Comparison of ENCODE assay signal across 28 cellular contexts in the genomic region with DNA sequence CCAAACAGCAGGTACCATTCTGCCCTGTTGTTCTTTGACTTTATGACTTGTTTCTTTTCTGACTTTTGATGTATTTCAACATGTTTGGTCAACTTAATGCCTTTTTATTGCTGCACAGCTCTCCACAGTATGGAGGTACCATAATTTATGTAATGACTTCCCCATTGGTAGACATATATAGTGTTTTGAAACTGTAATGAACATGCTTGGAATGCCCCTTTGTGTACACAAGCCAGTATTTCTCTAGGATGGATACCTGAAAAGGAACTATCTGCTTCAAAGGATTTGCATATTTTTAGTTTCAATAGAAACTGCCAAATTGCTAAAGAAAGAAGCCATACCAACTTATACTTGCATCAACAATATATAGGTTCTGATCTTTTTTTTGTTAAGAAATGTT.
"Had no signal": no experiment of that assay in that cellular context is flagged by ENCODE, and none has a peak within 500 bp of the region (broad histone marks: within the 10 kb centered on the region; RNA-seq: fewer than 3 reads in every experiment).

No MANE protein-coding gene starts in this region.

- H2AFZ ChIP-seq: neural progenitor cell, parathyroid adenoma had no signal

- H3K36me3 ChIP-seq: left lung, lower lobe of right lung, neural progenitor cell, neutrophil, right atrium auricular region, right lobe of liver, tibial nerve, uterus had no signal

- H3K79me2 ChIP-seq: parathyroid adenoma had no signal

- H3K4me2 ChIP-seq: neural progenitor cell, smooth muscle cell had no signal

- H3K27ac ChIP-seq: left lung, lower lobe of right lung, neural progenitor cell, neutrophil, parathyroid adenoma, right atrium auricular region, right lobe of liver, tibial nerve, uterus had no signal

- ATAC-seq: left colon; left lung; lower lobe of right lung; naive thymus-derived CD8-positive, alpha-beta T cell; right lobe of liver; stimulated activated memory B cell treated with anti-CD40 and anti-IgM and Interleukin-4, amounts not matched to agents 10 μg/mL and 1 μg/mL and 100 μg/mL, for 72 hours; stimulated activated naive CD8-positive, alpha-beta T cell treated with anti-CD3 and anti-CD28 coated beads, Interleukin-15, amount 100 ng/mL, for 72 hours had no signal

- H3K4me3 ChIP-seq: left lung, lower lobe of right lung, neural progenitor cell, right atrium auricular region, right lobe of liver, smooth muscle cell, tibial nerve, uterus had no signal

- H3K4me1 ChIP-seq: left lung, lower lobe of right lung, neural progenitor cell, parathyroid adenoma, right atrium auricular region, right lobe of liver, tibial nerve, uterus had no signal

- H3K9me3 ChIP-seq: left lung, lower lobe of right lung, neutrophil, right lobe of liver, uterus had no signal

- H3K9ac ChIP-seq: neural progenitor cell, parathyroid adenoma had no signal

- DNase-seq: hypothalamus; immature natural killer cell; kidney; left colon; left lung; lower lobe of right lung; mammary epithelial cell; mesenchymal stem cell; naive thymus-derived CD8-positive, alpha-beta T cell; nephron progenitor cell; occipital lobe; right lobe of liver; stimulated activated CD4-positive, alpha-beta T cell treated with anti-CD3 and anti-CD28 coated beads, Interleukin-1b, Interleukin-23, amount 100 ng/mL, for 48 hours; stimulated activated CD4-positive, alpha-beta T cell treated with anti-CD3 and anti-CD28 coated beads, Interleukin-2, amount 100 ng/mL, for 48 hours; stimulated activated CD4-positive, alpha-beta T cell treated with anti-CD3 and anti-CD28 coated beads, Interleukin-4, amount 100 ng/mL, for 4 hours; stimulated activated CD8-positive, alpha-beta memory T cell treated with anti-CD3 and anti-CD28 coated beads, Interleukin-4, amount 100 ng/mL, for 48 hours; stimulated activated naive CD4-positive, alpha-beta T cell treated with Interleukin-2 at 50 U/mL for 16 hours; stimulated activated naive CD8-positive, alpha-beta T cell treated with anti-CD3 and anti-CD28 coated beads, Interleukin-15, amount 100 ng/mL, for 72 hours; substantia nigra; uterus had no signal

- FAIRE-seq: islet of Langerhans, kidney had no signal

- H3K27me3 ChIP-seq: left lung, neural progenitor cell, right atrium auricular region, right lobe of liver, uterus had no signal
